In the genomic region with DNA sequence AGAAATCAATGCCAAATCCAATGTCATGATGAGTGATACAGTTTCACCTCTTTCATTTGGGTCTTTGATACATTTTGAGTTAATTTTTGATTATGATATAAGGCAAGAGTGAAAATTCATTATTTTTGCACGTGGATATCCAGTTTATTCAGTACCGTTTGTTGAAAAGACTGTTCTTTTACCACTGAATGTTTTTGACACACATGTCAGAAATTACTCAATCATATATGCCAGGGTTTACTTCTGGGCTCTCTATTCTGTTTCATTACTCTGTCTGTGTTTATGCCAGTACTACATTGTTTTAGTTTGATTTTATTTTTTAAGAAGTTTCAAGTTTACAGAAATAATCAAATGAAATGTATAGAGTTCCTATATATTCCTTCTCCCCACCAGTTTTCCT, we compare ENCODE assay signal across 3 cellular contexts.
"Had no signal": no experiment of that assay in that cellular context is flagged by ENCODE, and none has a peak within 500 bp of the region (broad histone marks: within the 10 kb centered on the region; RNA-seq: fewer than 3 reads in every experiment).

No MANE protein-coding gene starts in this region.

- DNase-seq: GDM1, GF-D8 had no signal

- H3K4me3 ChIP-seq: GM12878 had no signal
